19 cellular contexts compared by ENCODE assay signal in the genomic region with DNA sequence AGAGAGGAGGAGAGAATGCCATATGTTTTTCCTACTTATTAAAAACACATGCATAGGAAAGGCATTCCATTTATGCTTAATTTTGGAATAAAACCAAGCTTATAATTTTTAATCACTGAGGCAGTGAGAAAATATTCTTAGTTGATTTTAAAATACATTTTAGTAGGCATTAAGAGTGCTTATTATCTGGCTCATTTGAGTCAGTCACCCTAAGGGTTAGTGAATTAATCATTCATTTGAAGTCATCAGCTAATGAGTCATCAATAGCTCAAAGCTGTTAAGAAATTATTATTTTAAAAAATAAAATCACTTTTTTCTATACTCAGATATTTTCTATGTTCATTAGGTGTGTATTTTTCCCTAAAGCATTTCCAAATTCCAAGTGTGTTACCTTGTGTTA.
"Had no signal": no experiment of that assay in that cellular context is flagged by ENCODE, and none has a peak within 500 bp of the region (broad histone marks: within the 10 kb centered on the region; RNA-seq: fewer than 3 reads in every experiment).

No MANE protein-coding gene starts in this region.

- DNase-seq: activated B cell treated with CpG ODN at 0.5 μM for 24 hours; activated CD4-positive, alpha-beta T cell treated with anti-CD3 and anti-CD28 coated beads for 4 hours; activated CD8-positive, alpha-beta T cell treated with anti-CD3 and anti-CD28 coated beads for 36 hours; activated naive CD4-positive, alpha-beta T cell treated with Interleukin-2 at 50 U/mL for 16 hours; activated naive CD8-positive, alpha-beta T cell treated with anti-CD3 and anti-CD28 coated beads, Interleukin-2, amount 10 ng/mL, durations not matched to agents 7 days and 5 days; activated T-cell treated with anti-CD3 and anti-CD28 coated beads, Interleukin-2, amount 50 U/mL, for 1 hour; colonic mucosa; mesendoderm; occipital lobe; stimulated activated CD4-positive, alpha-beta T cell treated with anti-CD3 and anti-CD28 coated beads, Interleukin-2, amount 100 ng/mL, for 48 hours; T-cell had no signal

- ATAC-seq: activated CD8-positive, alpha-beta T cell treated with anti-CD3 and anti-CD28 coated beads for 36 hours; activated T-helper 17 cell treated with anti-CD3 and anti-CD28 coated beads, Interleukin-2, amount 50 U/mL, for 72 hours; esophagus mucosa; T-cell had no signal

- H3K4me3 ChIP-seq: colonic mucosa, right atrium auricular region had no signal

- H3K27me3 ChIP-seq: colonic mucosa, right atrium auricular region had no signal

- H3K4me1 Mint-ChIP-seq: activated naive CD8-positive, alpha-beta T cell treated with anti-CD3 and anti-CD28 coated beads, Interleukin-2, amount 10 ng/mL, durations not matched to agents 7 days and 5 days; activated T-helper 17 cell treated with anti-CD3 and anti-CD28 coated beads, Interleukin-2, amount 50 U/mL, for 72 hours; brain; central memory CD8-positive, alpha-beta T cell; nephron had no signal

- H3K4me1 ChIP-seq: colonic mucosa, right atrium auricular region had no signal

- H3K36me3 Mint-ChIP-seq: brain, T-cell, type B pancreatic cell had no signal

- H3K36me3 ChIP-seq: colonic mucosa, right atrium auricular region had no signal

- H3K4me3 Mint-ChIP-seq: activated B cell treated with CpG ODN at 0.5 μM for 24 hours; activated CD8-positive, alpha-beta T cell treated with anti-CD3 and anti-CD28 coated beads for 36 hours; activated naive CD8-positive, alpha-beta T cell treated with anti-CD3 and anti-CD28 coated beads, Interleukin-2, amount 10 ng/mL, durations not matched to agents 7 days and 5 days; activated T-helper 17 cell treated with anti-CD3 and anti-CD28 coated beads, Interleukin-2, amount 50 U/mL, for 72 hours; brain; central memory CD8-positive, alpha-beta T cell; nephron; stimulated activated naive CD8-positive, alpha-beta T cell treated with anti-CD3 and anti-CD28 coated beads, Interleukin-15, Interleukin-2, amounts not matched to agents 100 ng/mL and 50 ng/mL, for 24 hours; T-cell; type B pancreatic cell had no signal

- H3K9me3 ChIP-seq: colonic mucosa, right atrium auricular region had no signal

- H3K9me3 Mint-ChIP-seq: activated B cell treated with CpG ODN at 0.5 μM for 24 hours; activated CD8-positive, alpha-beta T cell treated with anti-CD3 and anti-CD28 coated beads for 36 hours; activated T-helper 17 cell treated with anti-CD3 and anti-CD28 coated beads, Interleukin-2, amount 50 U/mL, for 72 hours; brain; central memory CD8-positive, alpha-beta T cell; stimulated activated naive CD8-positive, alpha-beta T cell treated with anti-CD3 and anti-CD28 coated beads, Interleukin-15, Interleukin-2, amounts not matched to agents 100 ng/mL and 50 ng/mL, for 24 hours; T-cell; type B pancreatic cell had no signal

- H3K27me3 Mint-ChIP-seq: activated B cell treated with CpG ODN at 0.5 μM for 24 hours; activated CD8-positive, alpha-beta T cell treated with anti-CD3 and anti-CD28 coated beads for 36 hours; activated naive CD8-positive, alpha-beta T cell treated with anti-CD3 and anti-CD28 coated beads, Interleukin-2, amount 10 ng/mL, durations not matched to agents 7 days and 5 days; activated T-helper 17 cell treated with anti-CD3 and anti-CD28 coated beads, Interleukin-2, amount 50 U/mL, for 72 hours; central memory CD8-positive, alpha-beta T cell; stimulated activated naive CD8-positive, alpha-beta T cell treated with anti-CD3 and anti-CD28 coated beads, Interleukin-15, Interleukin-2, amounts not matched to agents 100 ng/mL and 50 ng/mL, for 24 hours; T-cell; type B pancreatic cell had no signal

- H3K27ac Mint-ChIP-seq: activated B cell treated with CpG ODN at 0.5 μM for 24 hours; activated CD8-positive, alpha-beta T cell treated with anti-CD3 and anti-CD28 coated beads for 36 hours; activated naive CD8-positive, alpha-beta T cell treated with anti-CD3 and anti-CD28 coated beads, Interleukin-2, amount 10 ng/mL, durations not matched to agents 7 days and 5 days; activated T-helper 17 cell treated with anti-CD3 and anti-CD28 coated beads, Interleukin-2, amount 50 U/mL, for 72 hours; brain; nephron; stimulated activated naive CD8-positive, alpha-beta T cell treated with anti-CD3 and anti-CD28 coated beads, Interleukin-15, Interleukin-2, amounts not matched to agents 100 ng/mL and 50 ng/mL, for 24 hours; T-cell; type B pancreatic cell had no signal

- H3K27ac ChIP-seq: colonic mucosa, right atrium auricular region had no signal
